Comparison of ENCODE assay signal across 1 cellular context in the genomic region with DNA sequence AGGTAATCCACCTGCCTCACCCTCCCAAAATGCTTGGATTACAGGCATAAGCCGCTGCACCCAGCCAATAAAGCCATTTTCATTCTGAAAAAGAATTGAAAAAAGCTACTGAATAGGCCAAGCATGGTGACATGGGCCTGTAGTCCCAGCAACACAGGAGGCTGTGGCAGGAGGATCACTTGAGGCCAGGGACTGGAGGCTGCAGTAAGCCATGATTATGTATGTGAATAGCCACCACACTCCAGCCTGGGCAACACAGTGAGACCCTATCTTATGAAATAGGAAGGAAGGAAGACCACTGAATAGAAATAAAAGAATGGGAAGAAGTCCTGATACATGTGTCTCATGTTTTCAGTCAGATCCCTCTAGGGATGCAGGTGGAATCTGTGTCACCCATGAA.
TF ChIP-seq lines count a peak whose summit lies in the region.

No MANE protein-coding gene starts in this region.

TF ChIP-seq in endothelial cell of umbilical vein, 7 proteins besides CTCF, POLR2A, EP300 and RAD21 (continued from another document):
- TF ChIP-seq JUN (IDR thresholded peaks at IDR 0.05; ENCODE audit: borderline replicate concordance, insufficient read depth, insufficient read length, low read depth) (no peak), MYC (IDR thresholded peaks at IDR 0.05; ENCODE audit: low read depth, low read length) (no peak), GATA2 (IDR thresholded peaks at IDR 0.05; ENCODE audit: insufficient read depth, insufficient read length, low read depth, low read length) (no peak), EZH2 (IDR thresholded peaks at IDR 0.05; ENCODE audit: borderline replicate concordance, low read depth, low read length, severe bottlenecking) (no peak), POLR2AphosphoS5 (IDR thresholded peaks at IDR 0.05; ENCODE audit: insufficient read depth, low read depth, low read length) (no peak)
